Comparison of ENCODE assay signal across 8 cellular contexts in genomic region chr19:41323023-41323422, GRCh38. TPM values are rescaled to one million over a fixed set of nuclear protein-coding genes. Genes with fewer than 3 reads are reported as not detected.
DNase-seq lines count a peak whose midpoint lies in the region; ATAC-seq, FAIRE-seq and TF ChIP-seq lines count a peak whose summit lies in the region.
"Had no signal": no experiment of that assay in that cellular context is flagged by ENCODE, and none has a peak within 500 bp of the region (broad histone marks: within the 10 kb centered on the region; RNA-seq: fewer than 3 reads in every experiment).

No MANE protein-coding gene starts in this region.

- no peaks in the 10 kb centered on the region for H3K9me3 Mint-ChIP-seq in activated naive CD8-positive, alpha-beta T cell treated with anti-CD3 and anti-CD28 coated beads, Interleukin-2, amount 50 U/mL, for 24 hours

- no peaks in the 10 kb centered on the region for H3K27me3 ChIP-seq in HUES48 (ENCODE audit: control insufficient read depth, insufficient read depth, low read length)
- no peaks in the 10 kb centered on the region for H3K27me3 ChIP-seq in suprapubic skin

- H3K4me1 ChIP-seq in HUES48 (ENCODE audit: control insufficient read depth, insufficient read depth, low read length) (peaks cover 41% of the 10 kb centered on the region), suprapubic skin (peaks cover 70% of the 10 kb centered on the region)

- no peak for TF ChIP-seq EP300 in suprapubic skin (IDR thresholded peaks at IDR 0.05)

- peaks cover 50% of the 10 kb centered on the region for H3K4me1 Mint-ChIP-seq in activated naive CD8-positive, alpha-beta T cell treated with anti-CD3 and anti-CD28 coated beads, Interleukin-2, amount 50 U/mL, for 24 hours

- peak overlapping the region; percentile 75 for H3K27ac Mint-ChIP-seq in activated naive CD8-positive, alpha-beta T cell treated with anti-CD3 and anti-CD28 coated beads, Interleukin-2, amount 50 U/mL, for 24 hours

- no peak overlapping the region for H3K4me3 Mint-ChIP-seq in activated naive CD8-positive, alpha-beta T cell treated with anti-CD3 and anti-CD28 coated beads, Interleukin-2, amount 50 U/mL, for 24 hours

- H3K9me3 ChIP-seq in HUES48 (ENCODE audit: control insufficient read depth, insufficient read depth, low read length) (no peaks in the 10 kb centered on the region), suprapubic skin (no peaks in the 10 kb centered on the region)

- H3K36me3 ChIP-seq in HUES48 (ENCODE audit: control insufficient read depth, insufficient read depth, low read length) (peaks cover 20% of the 10 kb centered on the region), suprapubic skin (peaks cover 37% of the 10 kb centered on the region)

- no peak overlapping the region for H3K9ac ChIP-seq in HUES48 (ENCODE audit: low read depth, low read length)

- H3K27me3 Mint-ChIP-seq in activated naive CD8-positive, alpha-beta T cell treated with anti-CD3 and anti-CD28 coated beads, Interleukin-2, amount 50 U/mL, for 24 hours, result no peaks in the 10 kb centered on the region

- peaks cover 24% of the 10 kb centered on the region for H3K36me3 Mint-ChIP-seq in activated naive CD8-positive, alpha-beta T cell treated with anti-CD3 and anti-CD28 coated beads, Interleukin-2, amount 50 U/mL, for 24 hours (ENCODE audit: low read depth)

- DNase-seq in activated naive CD8-positive, alpha-beta T cell treated with anti-CD3 and anti-CD28 coated beads, Interleukin-2, amount 50 U/mL, for 24 hours, result no peak
- DNase-seq in iris pigment epithelial cell (ENCODE audit: low read depth) (peak; percentile 90), suprapubic skin (ENCODE audit: low spot score in 2 of 2) (no peak), NCI-H128 (lab: John Stamatoyannopoulos, UW; ENCODE audit: unreplicated experiment) (no peak), urothelium cell line (ENCODE audit: low spot score) (no peak)
- DNase-seq: activated CD4-positive, alpha-beta T cell treated with anti-CD3 and anti-CD28 coated beads, Interleukin-2, amount 50 U/mL, for 48 hours had no signal

- peak overlapping the region; percentile 97 for H3K27ac ChIP-seq in HUES48 (ENCODE audit: low read depth, low read length)
- H3K27ac ChIP-seq in suprapubic skin, result peak overlapping the region; percentile 87

- TF ChIP-seq CTCF in suprapubic skin (IDR thresholded peaks at IDR 0.05), result no peak

- 64% methylated on average over 7 of the region's 7 CpGs for WGBS in suprapubic skin

- TF ChIP-seq POLR2A in suprapubic skin (IDR thresholded peaks at IDR 0.05), result no peak

- no peak for ATAC-seq in activated naive CD8-positive, alpha-beta T cell treated with anti-CD3 and anti-CD28 coated beads, Interleukin-2, amount 50 U/mL, for 24 hours
- no peak for ATAC-seq in HG02981 (IDR thresholded peaks at IDR 0.05; ENCODE audit: unreplicated experiment)

- H3K4me3 ChIP-seq in HUES48 (ENCODE audit: low read depth, low read length), result no peak overlapping the region
- no peak overlapping the region for H3K4me3 ChIP-seq in suprapubic skin

- FAIRE-seq in urothelium cell line (lab: Jason Lieb, UNC), result no peak

RNA-seq across cellular contexts. Expression of gene CCDC97, which starts 13.1 kb away (rescaled TPM):
- 10 to 100 TPM; 13.4 to 30.0 (median 18.5) TPM for total RNA-seq in suprapubic skin

RNA-seq across cellular contexts. Expression of gene TGFB1, which starts 30.7 kb away (rescaled TPM):
- 10 to 100 TPM; 16.4 to 19.9 (median 17.4) TPM for total RNA-seq in suprapubic skin

RNA-seq across cellular contexts. Expression of gene B9D2, which starts 40.9 kb away (rescaled TPM):
- 1 to 10 TPM; 2.8 to 9.3 (median 4.8) TPM for total RNA-seq in suprapubic skin

RNA-seq across cellular contexts. Expression of gene TMEM91, which starts 53.3 kb away (rescaled TPM):
- total RNA-seq in suprapubic skin, result 100 to 1,000 TPM in 2 of 4 donors, 10 to 100 TPM in 2; 29.6 to 109 (median 88.1) TPM

RNA-seq across cellular contexts. Expression of gene HNRNPUL1, which starts 58.9 kb away (rescaled TPM):
- 100 to 1,000 TPM; 140 to 213 (median 188) TPM for total RNA-seq in suprapubic skin
